8 cellular contexts compared by ENCODE assay signal in genomic region chr3:141105828-141106628, GRCh38. TPM values are rescaled to one million over a fixed set of nuclear protein-coding genes. Genes with fewer than 3 reads are reported as not detected.
DNase-seq lines count a peak whose midpoint lies in the region; ATAC-seq, FAIRE-seq and TF ChIP-seq lines count a peak whose summit lies in the region.

No MANE protein-coding gene starts in this region.

- peaks cover 3% of the 10 kb centered on the region for H3K27me3 Mint-ChIP-seq in activated CD8-positive, alpha-beta T cell treated with anti-CD3 and anti-CD28 coated beads, Interleukin-2, amount 10 ng/mL, durations not matched to agents 7 days and 5 days (ENCODE audit: low read depth)
- H3K27me3 Mint-ChIP-seq in mesothelial cell of epicardium (ENCODE audit: low read depth), result no peaks in the 10 kb centered on the region
- H3K27me3 Mint-ChIP-seq in stimulated activated naive B cell treated with anti-CD40 and anti-IgM and Interleukin-4, amounts not matched to agents 10 μg/mL and 1 μg/mL and 100 μg/mL, for 72 hours, result no peaks in the 10 kb centered on the region

- peak; percentile 74 for DNase-seq in G401 (ENCODE audit: low spot score)
- DNase-seq in HK-2 (ENCODE audit: unreplicated experiment), result peak; percentile 49
- DNase-seq in NCI-H82 (lab: John Stamatoyannopoulos, UW), result peak; percentile 93
- peak; percentile 80 for DNase-seq in activated CD8-positive, alpha-beta T cell treated with anti-CD3 and anti-CD28 coated beads, Interleukin-2, amount 10 ng/mL, durations not matched to agents 7 days and 5 days
- DNase-seq in mesothelial cell of epicardium (ENCODE audit: low spot score in 2 of 2, unreplicated experiment in 2 of 2), result no peak
- DNase-seq in stimulated activated naive B cell treated with anti-CD40 and anti-IgM and Interleukin-4, amounts not matched to agents 10 μg/mL and 1 μg/mL and 100 μg/mL, for 72 hours, result peak; percentile 39

- no peaks in the 10 kb centered on the region for H3K36me3 Mint-ChIP-seq in activated CD8-positive, alpha-beta T cell treated with anti-CD3 and anti-CD28 coated beads, Interleukin-2, amount 10 ng/mL, durations not matched to agents 7 days and 5 days (ENCODE audit: low read depth)
- H3K36me3 Mint-ChIP-seq in mesothelial cell of epicardium, result peaks cover 9% of the 10 kb centered on the region
- H3K36me3 Mint-ChIP-seq in stimulated activated naive B cell treated with anti-CD40 and anti-IgM and Interleukin-4, amounts not matched to agents 10 μg/mL and 1 μg/mL and 100 μg/mL, for 72 hours, result no peaks in the 10 kb centered on the region

- POLR2A ChIA-PET in activated CD8-positive, alpha-beta T cell treated with anti-CD3 and anti-CD28 coated beads, Interleukin-2, amount 10 ng/mL, durations not matched to agents 7 days and 5 days (lab: Charles Lee), result no interaction called here

- no peaks in the 10 kb centered on the region for H3K9me3 Mint-ChIP-seq in activated CD8-positive, alpha-beta T cell treated with anti-CD3 and anti-CD28 coated beads, Interleukin-2, amount 10 ng/mL, durations not matched to agents 7 days and 5 days (ENCODE audit: insufficient read depth)
- no peaks in the 10 kb centered on the region for H3K9me3 Mint-ChIP-seq in mesothelial cell of epicardium
- H3K9me3 Mint-ChIP-seq in stimulated activated naive B cell treated with anti-CD40 and anti-IgM and Interleukin-4, amounts not matched to agents 10 μg/mL and 1 μg/mL and 100 μg/mL, for 72 hours, result peaks cover 0 to 6% of the 10 kb centered on the region in 2 donors

- no peak overlapping the region for H3K27ac Mint-ChIP-seq in activated CD8-positive, alpha-beta T cell treated with anti-CD3 and anti-CD28 coated beads, Interleukin-2, amount 10 ng/mL, durations not matched to agents 7 days and 5 days
- H3K27ac Mint-ChIP-seq in mesothelial cell of epicardium, result no peak overlapping the region
- H3K27ac Mint-ChIP-seq in stimulated activated naive B cell treated with anti-CD40 and anti-IgM and Interleukin-4, amounts not matched to agents 10 μg/mL and 1 μg/mL and 100 μg/mL, for 72 hours, result no peak overlapping the region

- no peak overlapping the region for H3K4me3 Mint-ChIP-seq in activated CD8-positive, alpha-beta T cell treated with anti-CD3 and anti-CD28 coated beads, Interleukin-2, amount 10 ng/mL, durations not matched to agents 7 days and 5 days
- H3K4me3 Mint-ChIP-seq in mesothelial cell of epicardium, result no peak overlapping the region
- no peak overlapping the region for H3K4me3 Mint-ChIP-seq in stimulated activated naive B cell treated with anti-CD40 and anti-IgM and Interleukin-4, amounts not matched to agents 10 μg/mL and 1 μg/mL and 100 μg/mL, for 72 hours

- FAIRE-seq in endometrium (lab: Jason Lieb, UNC), result peak; percentile 87

- peak; percentile 89 for TF ChIP-seq CTCF in mesothelial cell of epicardium (IDR thresholded peaks at IDR 0.05; ENCODE audit: unreplicated experiment)

- peak; percentile 61 for ATAC-seq in activated CD8-positive, alpha-beta T cell treated with anti-CD3 and anti-CD28 coated beads, Interleukin-2, amount 10 ng/mL, durations not matched to agents 7 days and 5 days
- peak; percentile 66 to 81 for ATAC-seq in stimulated activated naive B cell treated with anti-CD40 and anti-IgM and Interleukin-4, amounts not matched to agents 10 μg/mL and 1 μg/mL and 100 μg/mL, for 72 hours (replicated peaks)
- ATAC-seq in HG02970 (IDR thresholded peaks at IDR 0.05; ENCODE audit: low FRiP score, unreplicated experiment), result no peak

- CTCF ChIA-PET in activated CD8-positive, alpha-beta T cell treated with anti-CD3 and anti-CD28 coated beads, Interleukin-2, amount 10 ng/mL, durations not matched to agents 7 days and 5 days (lab: Charles Lee), result interaction anchor here (0.7 to 4.4 kb wide), 16 partner anchors 9 to 208 kb away, joined by 3 to 45 read pairs (median 4); no protein-coding TSS in a partner anchor

- in situ Hi-C loops in G401 (cut with HindIII; ENCODE audit: low sequenced_read_pairs), result no loop called here

- no peaks in the 10 kb centered on the region for H3K4me1 Mint-ChIP-seq in activated CD8-positive, alpha-beta T cell treated with anti-CD3 and anti-CD28 coated beads, Interleukin-2, amount 10 ng/mL, durations not matched to agents 7 days and 5 days (ENCODE audit: low read depth)
- peaks cover 29% of the 10 kb centered on the region for H3K4me1 Mint-ChIP-seq in mesothelial cell of epicardium
- H3K4me1 Mint-ChIP-seq in stimulated activated naive B cell treated with anti-CD40 and anti-IgM and Interleukin-4, amounts not matched to agents 10 μg/mL and 1 μg/mL and 100 μg/mL, for 72 hours, result no peaks in the 10 kb centered on the region

RNA-seq across cellular contexts. Expression of gene SPSB4, which starts 54.9 kb away (rescaled TPM):
- 1.5 TPM in 1 of 2 replicates, not detected in the other for total RNA-seq in G401 (2014; rRNA removed; shearing (Covaris generic))
- total RNA-seq in activated CD8-positive, alpha-beta T cell treated with anti-CD3 and anti-CD28 coated beads, Interleukin-2, amount 10 ng/mL, durations not matched to agents 7 days and 5 days, result not detected
- 12.9 to 15.4 TPM (median 13.1 TPM) in 3 replicates for total RNA-seq in mesothelial cell of epicardium

Comparison
In these comparisons a context has a peak if more than half of its experiments do, and no peak if none do; other contexts are left out.
1. DNase-seq: peak in G401 (single experiment), HK-2 (single experiment), NCI-H82 (single experiment), activated CD8-positive, alpha-beta T cell treated with anti-CD3 and anti-CD28 coated beads, Interleukin-2, amount 10 ng/mL, durations not matched to agents 7 days and 5 days (single experiment) and stimulated activated naive B cell treated with anti-CD40 and anti-IgM and Interleukin-4, amounts not matched to agents 10 μg/mL and 1 μg/mL and 100 μg/mL, for 72 hours (single experiment); none in mesothelial cell of epicardium (0 of 2).